13 cellular contexts compared by ENCODE assay signal in the genomic region with DNA sequence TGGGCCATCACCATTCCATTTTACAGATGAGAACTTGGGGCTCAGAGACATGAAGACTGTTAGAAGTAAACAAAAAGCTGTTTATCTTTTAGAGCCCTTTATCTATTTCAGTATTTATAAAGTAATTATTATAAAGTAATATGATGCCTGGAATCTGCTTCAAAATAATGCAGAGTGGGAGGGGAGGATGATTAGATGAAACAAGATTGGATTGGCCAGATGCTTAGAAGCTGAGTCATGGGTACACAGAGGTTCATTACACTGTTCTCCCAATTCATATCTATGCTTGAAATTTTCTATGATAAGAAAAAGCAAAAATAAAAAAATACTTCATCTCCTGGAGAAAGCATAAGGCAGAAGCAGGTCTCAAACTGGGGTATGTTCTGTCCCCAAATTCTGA. TPM values are rescaled to one million over a fixed set of nuclear protein-coding genes. Genes with fewer than 3 reads are reported as not detected.
DNase-seq lines count a peak whose midpoint lies in the region; ATAC-seq and TF ChIP-seq lines count a peak whose summit lies in the region.
"Had no signal": no experiment of that assay in that cellular context is flagged by ENCODE, and none has a peak within 500 bp of the region (broad histone marks: within the 10 kb centered on the region; RNA-seq: fewer than 3 reads in every experiment).

No MANE protein-coding gene starts in this region.

- H3K4me3 ChIP-seq in dorsolateral prefrontal cortex (peak overlapping the region in 1 of 59 donors; percentile 5), osteoblast (ENCODE audit: insufficient read depth, low read length) (peak overlapping the region; percentile 28)

- intact Hi-C loops in dorsolateral prefrontal cortex (cut with DNase I): no loop called here

- H3K27ac ChIP-seq in dorsolateral prefrontal cortex (peak overlapping the region in 36 of 59 donors; percentile 5 to 68 (median 42)), osteoblast (ENCODE audit: low read depth, low read length) (peak overlapping the region; percentile 40)

- no peaks in the 10 kb centered on the region for H3K27me3 ChIP-seq in dorsolateral prefrontal cortex
- no peaks in the 10 kb centered on the region for H3K27me3 ChIP-seq in osteoblast (ENCODE audit: insufficient read depth, low read length)

- peaks cover 54% of the 10 kb centered on the region for H3K4me1 ChIP-seq in osteoblast (ENCODE audit: insufficient read depth, low read length)

- no peak overlapping the region for H2AFZ ChIP-seq in osteoblast (ENCODE audit: low read length)

- H3K9me3 ChIP-seq in osteoblast (ENCODE audit: low read depth, low read length): no peaks in the 10 kb centered on the region

- H3K4me2 ChIP-seq in osteoblast (ENCODE audit: insufficient read depth, low read length): peak overlapping the region; percentile 63

- H3K79me2 ChIP-seq in osteoblast (ENCODE audit: insufficient read depth, low read length): peaks cover 78% of the 10 kb centered on the region

- DNase-seq in AG08396 (ENCODE audit: low spot score): peak; percentile 40
- peak; percentile 69 for DNase-seq in NCI-H226
- no peak for DNase-seq in dorsolateral prefrontal cortex
- DNase-seq in osteoblast (ENCODE audit: insufficient read length, low spot score, missing footprints): no peak
- DNase-seq in NCI-H1105 (lab: John Stamatoyannopoulos, UW): no peak
- no peak for DNase-seq in stimulated activated CD4-positive, alpha-beta T cell treated with anti-CD3 and anti-CD28 coated beads, Interleukin-12 subunit alpha, Interleukin-12 subunit beta, amount 100 ng/mL, for 4 hours
- DNase-seq: activated CD4-positive, CD25-positive, alpha-beta regulatory T cell treated with anti-CD3 and anti-CD28 coated beads, Interleukin-2, amount 50 U/mL, for 72 hours; activated naive CD4-positive, alpha-beta T cell; COR-L47; stimulated activated CD4-positive, alpha-beta T cell treated with anti-CD3 and anti-CD28 coated beads, Interleukin-15, amount 100 ng/mL, for 24 hours had no signal

- no peak for TF ChIP-seq CTCF in dorsolateral prefrontal cortex (IDR thresholded peaks at IDR 0.05 in 54 of 56, conservative IDR thresholded peaks at IDR 0.05 in 2 of 56; ENCODE audit: low read depth in 1 of 56, partially characterized antibody in 56 of 56)
- TF ChIP-seq CTCF in osteoblast (IDR thresholded peaks at IDR 0.05; ENCODE audit: extremely low read depth, low read depth, low read length): no peak

- ATAC-seq in HG02840 (IDR thresholded peaks at IDR 0.05; ENCODE audit: low FRiP score, unreplicated experiment) (no peak), GM21619 (IDR thresholded peaks at IDR 0.05; ENCODE audit: unreplicated experiment) (no peak)

- H4K20me1 ChIP-seq in osteoblast (ENCODE audit: insufficient read depth, low read length): peaks cover 17% of the 10 kb centered on the region

- no peaks in the 10 kb centered on the region for H3K36me3 ChIP-seq in osteoblast (ENCODE audit: insufficient read depth, low read length)

RNA-seq across cellular contexts. Expression of gene TOM1L2, which starts 29.4 kb away (rescaled TPM):
- total RNA-seq in dorsolateral prefrontal cortex (100 to 1,000 TPM; 162 to 252 (median 211) TPM), osteoblast (32.1 and 38.7 TPM in 2 replicates)

RNA-seq across cellular contexts. Expression of gene DRC3, which starts 29.8 kb away (rescaled TPM):
- 10 to 100 TPM in 3 of 120 experiments, 1 to 10 TPM in 117; 1.4 to 14.1 (median 5.3) TPM for total RNA-seq in dorsolateral prefrontal cortex
- 1.8 and 2.9 TPM in 2 replicates for total RNA-seq in osteoblast
- total RNA-seq: mononuclear cell had no signal

Comparison
In these comparisons a context has a peak if more than half of its experiments do, and no peak if none do; other contexts are left out.
1. DNase-seq: peak in AG08396 (single experiment) and NCI-H226 (single experiment); none in dorsolateral prefrontal cortex (0 of 10), osteoblast (single experiment), NCI-H1105 (single experiment) and stimulated activated CD4-positive, alpha-beta T cell treated with anti-CD3 and anti-CD28 coated beads, Interleukin-12 subunit alpha, Interleukin-12 subunit beta, amount 100 ng/mL, for 4 hours (single experiment).